ENCODE assay signal across 19 cellular contexts in the genomic region with DNA sequence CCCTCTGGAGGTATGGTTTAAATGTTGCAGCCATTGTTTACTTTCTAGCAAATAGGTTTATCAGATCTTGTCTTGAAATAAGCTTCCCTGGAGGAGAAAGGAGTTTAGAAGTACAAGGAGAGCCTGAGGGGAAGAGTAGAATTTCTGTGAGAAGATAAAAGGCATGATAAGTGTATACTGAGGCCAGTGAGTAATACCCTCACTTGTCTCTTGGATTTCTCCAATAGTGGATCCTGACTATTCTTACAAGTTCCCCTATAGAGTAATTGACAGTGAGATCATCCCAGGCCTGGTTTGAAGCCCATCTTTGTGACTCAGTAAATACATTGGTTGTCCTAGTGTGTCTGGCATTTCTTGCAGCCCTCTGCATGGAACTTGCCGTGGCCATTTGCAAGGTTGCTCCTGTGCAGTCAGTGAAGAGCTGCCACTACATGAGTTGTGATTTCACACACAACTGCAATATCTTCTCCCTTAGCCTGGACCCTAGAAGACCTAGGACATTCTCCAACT.
"Had no signal": no experiment of that assay in that cellular context is flagged by ENCODE, and none has a peak within 500 bp of the region (broad histone marks: within the 10 kb centered on the region; RNA-seq: fewer than 3 reads in every experiment).

No MANE protein-coding gene starts in this region.

- H3K27ac ChIP-seq: coronary artery, esophagus muscularis mucosa, foreskin keratinocyte, gastroesophageal sphincter, heart left ventricle, hepatocyte, left lung, lower lobe of right lung had no signal

- H3K79me2 ChIP-seq: hepatocyte had no signal

- H2AFZ ChIP-seq: hepatocyte had no signal

- H3K9me3 ChIP-seq: esophagus muscularis mucosa, gastroesophageal sphincter, heart left ventricle, left lung, lower lobe of right lung had no signal

- H3K4me2 ChIP-seq: hepatocyte had no signal

- H3K27me3 ChIP-seq: dorsolateral prefrontal cortex, esophagus muscularis mucosa, foreskin keratinocyte, gastroesophageal sphincter, heart left ventricle, hepatocyte, left lung had no signal

- H3K4me3 ChIP-seq: coronary artery, dorsolateral prefrontal cortex, esophagus muscularis mucosa, gastroesophageal sphincter, heart left ventricle, hepatocyte, left lung, lower lobe of right lung had no signal

- H3K4me3 Mint-ChIP-seq: immature natural killer cell; naive thymus-derived CD4-positive, alpha-beta T cell had no signal

- H3K36me3 ChIP-seq: esophagus muscularis mucosa, gastroesophageal sphincter, left lung, lower lobe of right lung had no signal

- DNase-seq: dermis blood vessel endothelial cell; dorsolateral prefrontal cortex; effector CD4-positive, alpha-beta T cell; effector memory CD4-positive, alpha-beta T cell; heart left ventricle; hypothalamus; immature natural killer cell; left cardiac atrium; left lung; left ventricle myocardium superior; lower lobe of right lung; mesenchymal stem cell; midbrain; naive thymus-derived CD4-positive, alpha-beta T cell had no signal

- H3K36me3 Mint-ChIP-seq: naive thymus-derived CD4-positive, alpha-beta T cell had no signal

- H3K27ac Mint-ChIP-seq: naive thymus-derived CD4-positive, alpha-beta T cell had no signal

- ATAC-seq: foreskin keratinocyte; gastroesophageal sphincter; left lung; lower lobe of right lung; naive thymus-derived CD4-positive, alpha-beta T cell had no signal

- H3K4me1 ChIP-seq: esophagus muscularis mucosa, foreskin keratinocyte, left lung, lower lobe of right lung had no signal
